ENCODE assay signal across 1 cellular context in the genomic region with DNA sequence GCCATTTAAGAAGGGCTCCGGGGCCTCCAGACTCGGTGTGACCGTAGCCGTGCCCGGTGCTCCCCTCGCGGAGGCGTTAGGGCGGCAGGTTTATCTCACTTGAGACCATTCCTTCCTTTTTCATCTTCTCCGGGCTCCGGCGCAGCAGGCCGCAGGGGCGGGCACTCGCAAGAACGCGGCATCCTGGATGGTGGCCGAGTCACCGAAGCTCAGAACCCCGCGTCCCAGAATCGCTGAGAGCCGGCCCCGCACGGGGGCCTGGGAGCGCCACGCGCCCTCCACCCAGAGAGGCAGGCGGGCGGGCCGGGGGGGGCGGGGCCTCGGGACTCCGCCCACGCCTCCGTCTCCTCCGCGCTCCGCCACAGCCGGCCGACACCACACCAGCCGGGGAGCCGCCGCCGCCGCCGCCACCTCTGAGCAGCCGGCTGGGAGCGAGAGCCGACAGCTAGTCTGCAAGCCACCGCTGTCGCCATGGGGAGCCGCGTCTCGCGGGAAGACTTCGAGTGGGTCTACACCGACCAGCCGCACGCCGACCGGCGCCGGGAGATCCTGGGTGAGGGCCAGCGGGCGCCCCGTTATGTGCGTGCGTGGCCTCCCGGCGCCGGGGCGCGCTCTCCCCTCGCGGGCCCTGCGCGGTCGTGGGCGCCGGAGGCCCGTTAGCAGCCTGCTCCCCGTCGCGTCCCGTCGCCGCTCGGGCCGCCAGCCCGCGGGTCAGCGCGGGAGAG.
A peak's percentile ranks its signal among the peaks of the same experiment; 100 is the strongest.
TF ChIP-seq lines count a peak whose summit lies in the region.

Gene DEGS1 (plus strand): TSS at position 375 of the 725 bp plus-strand sequence. CDS start 97 bp downstream, at position 472.

TF ChIP-seq in HepG2, 621 proteins besides CTCF, POLR2A, EP300 and RAD21 (continued from another document and continues in another):
- TF ChIP-seq, protein P1, sequence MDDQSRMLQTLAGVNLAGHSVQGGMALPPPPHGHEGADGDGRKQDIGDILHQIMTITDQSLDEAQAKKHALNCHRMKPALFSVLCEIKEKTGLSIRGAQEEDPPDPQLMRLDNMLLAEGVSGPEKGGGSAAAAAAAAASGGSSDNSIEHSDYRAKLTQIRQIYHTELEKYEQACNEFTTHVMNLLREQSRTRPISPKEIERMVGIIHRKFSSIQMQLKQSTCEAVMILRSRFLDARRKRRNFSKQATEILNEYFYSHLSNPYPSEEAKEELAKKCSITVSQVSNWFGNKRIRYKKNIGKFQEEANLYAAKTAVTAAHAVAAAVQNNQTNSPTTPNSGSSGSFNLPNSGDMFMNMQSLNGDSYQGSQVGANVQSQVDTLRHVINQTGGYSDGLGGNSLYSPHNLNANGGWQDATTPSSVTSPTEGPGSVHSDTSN (CRISPR knock-in tag; IDR thresholded peaks at IDR 0.05; ENCODE audit: borderline replicate concordance) = no peak
- TF ChIP-seq ZNF33A (CRISPR knock-in tag; IDR thresholded peaks at IDR 0.05; ENCODE audit: borderline replicate concordance) (no peak), CERS6 (CRISPR knock-in tag; IDR thresholded peaks at IDR 0.05) (no peak), NR2F2 (IDR thresholded peaks at IDR 0.05; ENCODE audit: borderline replicate concordance, low read depth) (no peak), NR2F1 (CRISPR knock-in tag; IDR thresholded peaks at IDR 0.05) (no peak), SKI (IDR thresholded peaks at IDR 0.05; ENCODE audit: partially characterized antibody) (peak; percentile 80), TCF12 (IDR thresholded peaks at IDR 0.05) (no peak), TCF12 (CRISPR knock-in tag; IDR thresholded peaks at IDR 0.05) (no peak), ZNF720 (CRISPR knock-in tag; IDR thresholded peaks at IDR 0.05) (no peak), ZNF44 (CRISPR knock-in tag; IDR thresholded peaks at IDR 0.05) (no peak), ZNF768 (CRISPR knock-in tag; IDR thresholded peaks at IDR 0.05) (no peak), CREB1 (IDR thresholded peaks at IDR 0.05) (no peak), CREB1 (CRISPR knock-in tag; IDR thresholded peaks at IDR 0.05) (no peak), ZNF253 (CRISPR knock-in tag; IDR thresholded peaks at IDR 0.05; ENCODE audit: borderline replicate concordance) (0 out of 2 replicates have a peak, but pooled peaks have one; percentile 35), NONO (IDR thresholded peaks at IDR 0.05) (no peak), NONO (CRISPR knock-in tag; conservative IDR thresholded peaks at IDR 0.05) (no peak), ZBTB21 (CRISPR knock-in tag; IDR thresholded peaks at IDR 0.05) (no peak), BRCA1 (CRISPR knock-in tag; IDR thresholded peaks at IDR 0.05) (no peak), RARA (CRISPR knock-in tag; IDR thresholded peaks at IDR 0.05) (no peak), MED13 (CRISPR knock-in tag; IDR thresholded peaks at IDR 0.05) (no peak), ZNF557 (CRISPR knock-in tag; IDR thresholded peaks at IDR 0.05) (no peak), PITX1 (CRISPR knock-in tag; IDR thresholded peaks at IDR 0.05) (0 out of 2 replicates have a peak, but pooled peaks have one; percentile 42), ZGPAT (CRISPR knock-in tag; IDR thresholded peaks at IDR 0.05) (no peak; the same call in 1 of the 2 replicates), ZNF205 (CRISPR knock-in tag; IDR thresholded peaks at IDR 0.05) (peak; percentile 48; the same call in 1 of the 2 replicates), HOXA3 (CRISPR knock-in tag; IDR thresholded peaks at IDR 0.05) (peak; percentile 52; the same call in 1 of the 2 replicates), ZNF713 (CRISPR knock-in tag; IDR thresholded peaks at IDR 0.05) (no peak), GATAD1 (CRISPR knock-in tag; IDR thresholded peaks at IDR 0.05) (no peak), POLR2AphosphoS5 (IDR thresholded peaks at IDR 0.05; ENCODE audit: low read depth, low read length) (peak; percentile 46), ZBTB46 (CRISPR knock-in tag; IDR thresholded peaks at IDR 0.05; ENCODE audit: borderline replicate concordance) (no peak), HDAC6 (IDR thresholded peaks at IDR 0.05; ENCODE audit: low read depth, low read length) (no peak), ZNF530 (CRISPR knock-in tag; IDR thresholded peaks at IDR 0.05; ENCODE audit: low read depth) (no peak), ZBTB8A (CRISPR knock-in tag; IDR thresholded peaks at IDR 0.05; ENCODE audit: borderline replicate concordance, low read depth) (no peak), ZFP91 (CRISPR knock-in tag; IDR thresholded peaks at IDR 0.05; ENCODE audit: borderline replicate concordance) (peak; percentile 55; the same call in 1 of the 2 replicates), REL (CRISPR knock-in tag; conservative IDR thresholded peaks at IDR 0.05) (no peak), STAT5B (CRISPR knock-in tag; IDR thresholded peaks at IDR 0.05) (no peak), MBD4 (IDR thresholded peaks at IDR 0.05; ENCODE audit: borderline replicate concordance, low read length) (no peak), ISX (CRISPR knock-in tag; conservative IDR thresholded peaks at IDR 0.05) (no peak), KDM2A (CRISPR knock-in tag; IDR thresholded peaks at IDR 0.05; ENCODE audit: borderline replicate concordance, low read depth) (peak; percentile 65; the same call in 1 of the 2 replicates), ZBTB34 (CRISPR knock-in tag; IDR thresholded peaks at IDR 0.05) (0 out of 2 replicates have a peak, but pooled peaks have one; percentile 54)
- TF ChIP-seq, protein P2, sequence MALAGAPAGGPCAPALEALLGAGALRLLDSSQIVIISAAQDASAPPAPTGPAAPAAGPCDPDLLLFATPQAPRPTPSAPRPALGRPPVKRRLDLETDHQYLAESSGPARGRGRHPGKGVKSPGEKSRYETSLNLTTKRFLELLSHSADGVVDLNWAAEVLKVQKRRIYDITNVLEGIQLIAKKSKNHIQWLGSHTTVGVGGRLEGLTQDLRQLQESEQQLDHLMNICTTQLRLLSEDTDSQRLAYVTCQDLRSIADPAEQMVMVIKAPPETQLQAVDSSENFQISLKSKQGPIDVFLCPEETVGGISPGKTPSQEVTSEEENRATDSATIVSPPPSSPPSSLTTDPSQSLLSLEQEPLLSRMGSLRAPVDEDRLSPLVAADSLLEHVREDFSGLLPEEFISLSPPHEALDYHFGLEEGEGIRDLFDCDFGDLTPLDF (CRISPR knock-in tag; IDR thresholded peaks at IDR 0.05) = no peak; the same call in 1 of the 2 replicates
- TF ChIP-seq, protein P3, sequence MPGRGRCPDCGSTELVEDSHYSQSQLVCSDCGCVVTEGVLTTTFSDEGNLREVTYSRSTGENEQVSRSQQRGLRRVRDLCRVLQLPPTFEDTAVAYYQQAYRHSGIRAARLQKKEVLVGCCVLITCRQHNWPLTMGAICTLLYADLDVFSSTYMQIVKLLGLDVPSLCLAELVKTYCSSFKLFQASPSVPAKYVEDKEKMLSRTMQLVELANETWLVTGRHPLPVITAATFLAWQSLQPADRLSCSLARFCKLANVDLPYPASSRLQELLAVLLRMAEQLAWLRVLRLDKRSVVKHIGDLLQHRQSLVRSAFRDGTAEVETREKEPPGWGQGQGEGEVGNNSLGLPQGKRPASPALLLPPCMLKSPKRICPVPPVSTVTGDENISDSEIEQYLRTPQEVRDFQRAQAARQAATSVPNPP (CRISPR knock-in tag; IDR thresholded peaks at IDR 0.05) = peak; percentile 83; the same call in 1 of the 2 replicates
- TF ChIP-seq, protein P4, sequence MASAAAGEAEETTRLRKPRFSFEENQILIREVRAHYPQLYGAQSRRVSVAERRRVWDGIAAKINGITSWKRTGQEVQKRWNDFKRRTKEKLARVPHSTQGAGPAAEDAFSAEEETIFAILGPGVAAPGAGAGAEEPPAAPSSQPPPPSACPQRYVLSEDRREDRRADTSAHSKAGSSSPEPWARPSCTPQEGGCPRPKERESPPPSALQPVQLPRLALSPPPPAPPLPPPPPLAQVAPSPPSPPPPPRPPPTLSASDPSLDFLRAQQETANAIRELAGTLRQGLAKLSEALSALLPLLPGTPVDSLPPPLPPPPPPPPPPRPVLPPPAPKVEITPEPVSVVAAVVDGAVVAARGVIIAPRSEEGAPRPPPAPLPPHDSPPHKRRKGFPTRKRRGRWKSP (CRISPR knock-in tag; IDR thresholded peaks at IDR 0.05) = no peak; the same call in 1 of the 2 replicates
- TF ChIP-seq, protein P5, sequence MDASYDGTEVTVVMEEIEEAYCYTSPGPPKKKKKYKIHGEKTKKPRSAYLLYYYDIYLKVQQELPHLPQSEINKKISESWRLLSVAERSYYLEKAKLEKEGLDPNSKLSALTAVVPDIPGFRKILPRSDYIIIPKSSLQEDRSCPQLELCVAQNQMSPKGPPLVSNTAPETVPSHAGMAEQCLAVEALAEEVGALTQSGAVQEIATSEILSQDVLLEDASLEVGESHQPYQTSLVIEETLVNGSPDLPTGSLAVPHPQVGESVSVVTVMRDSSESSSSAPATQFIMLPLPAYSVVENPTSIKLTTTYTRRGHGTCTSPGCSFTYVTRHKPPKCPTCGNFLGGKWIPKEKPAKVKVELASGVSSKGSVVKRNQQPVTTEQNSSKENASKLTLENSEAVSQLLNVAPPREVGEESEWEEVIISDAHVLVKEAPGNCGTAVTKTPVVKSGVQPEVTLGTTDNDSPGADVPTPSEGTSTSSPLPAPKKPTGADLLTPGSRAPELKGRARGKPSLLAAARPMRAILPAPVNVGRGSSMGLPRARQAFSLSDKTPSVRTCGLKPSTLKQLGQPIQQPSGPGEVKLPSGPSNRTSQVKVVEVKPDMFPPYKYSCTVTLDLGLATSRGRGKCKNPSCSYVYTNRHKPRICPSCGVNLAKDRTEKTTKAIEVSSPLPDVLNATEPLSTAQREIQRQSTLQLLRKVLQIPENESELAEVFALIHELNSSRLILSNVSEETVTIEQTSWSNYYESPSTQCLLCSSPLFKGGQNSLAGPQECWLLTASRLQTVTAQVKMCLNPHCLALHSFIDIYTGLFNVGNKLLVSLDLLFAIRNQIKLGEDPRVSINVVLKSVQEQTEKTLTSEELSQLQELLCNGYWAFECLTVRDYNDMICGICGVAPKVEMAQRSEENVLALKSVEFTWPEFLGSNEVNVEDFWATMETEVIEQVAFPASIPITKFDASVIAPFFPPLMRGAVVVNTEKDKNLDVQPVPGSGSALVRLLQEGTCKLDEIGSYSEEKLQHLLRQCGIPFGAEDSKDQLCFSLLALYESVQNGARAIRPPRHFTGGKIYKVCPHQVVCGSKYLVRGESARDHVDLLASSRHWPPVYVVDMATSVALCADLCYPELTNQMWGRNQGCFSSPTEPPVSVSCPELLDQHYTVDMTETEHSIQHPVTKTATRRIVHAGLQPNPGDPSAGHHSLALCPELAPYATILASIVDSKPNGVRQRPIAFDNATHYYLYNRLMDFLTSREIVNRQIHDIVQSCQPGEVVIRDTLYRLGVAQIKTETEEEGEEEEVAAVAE (CRISPR knock-in tag; IDR thresholded peaks at IDR 0.05; ENCODE audit: borderline replicate concordance) = no peak
